Comparison of ENCODE assay signal across 7 cellular contexts in genomic region chr20:47319517-47320252, GRCh38. TPM values are rescaled to one million over a fixed set of nuclear protein-coding genes. Genes with fewer than 3 reads are reported as not detected.
DNase-seq lines count a peak whose midpoint lies in the region; ATAC-seq and TF ChIP-seq lines count a peak whose summit lies in the region.

No MANE protein-coding gene starts in this region.

- H3K27me3 ChIP-seq in GM23338 (ENCODE audit: insufficient read depth) (no peaks in the 10 kb centered on the region), testis (no peaks in the 10 kb centered on the region)

- TF ChIP-seq POLR2A in testis (IDR thresholded peaks at IDR 0.05), result no peak

- H3K9me3 ChIP-seq in testis, result no peaks in the 10 kb centered on the region

- DNase-seq in GM23338 (ENCODE audit: low spot score) (peak; percentile 98), NCI-H774 (lab: John Stamatoyannopoulos, UW) (peak; percentile 36), dermis microvascular lymphatic vessel endothelial cell (ENCODE audit: low read depth in 2 of 2) (peak; percentile 88 to 91), lung microvascular endothelial cell (ENCODE audit: low read depth in 2 of 2) (peak; percentile 69 to 95), testis (no peak), SKM-1 (lab: John Stamatoyannopoulos, UW; ENCODE audit: unreplicated experiment) (no peak)

- 32 to 35% methylated on average over 17 of the region's 17 CpGs for WGBS in testis, 2 donors

- peaks cover 67% of the 10 kb centered on the region for H3K79me2 ChIP-seq in GM23338 (replicated peaks; ENCODE audit: insufficient read depth)

- ATAC-seq in GM23338, result peak; percentile 51
- ATAC-seq in GM19463 (IDR thresholded peaks at IDR 0.05; ENCODE audit: unreplicated experiment), result no peak

- H3K36me3 ChIP-seq in GM23338 (ENCODE audit: insufficient read depth) (no peaks in the 10 kb centered on the region), testis (ENCODE audit: low read depth, missing control alignments) (no peaks in the 10 kb centered on the region)

- H2AFZ ChIP-seq in GM23338, result no peak overlapping the region

- peaks cover 86% of the 10 kb centered on the region for H3K4me1 Mint-ChIP-seq in GM23338

- peaks cover 53% of the 10 kb centered on the region for H3K27me3 Mint-ChIP-seq in GM23338 (ENCODE audit: insufficient read depth, low read depth, poor library complexity)

- peak overlapping the region; percentile 68 for H3K4me3 Mint-ChIP-seq in GM23338

- peaks cover 74% of the 10 kb centered on the region for H3K4me1 ChIP-seq in GM23338 (ENCODE audit: insufficient read depth)
- peaks cover 58% of the 10 kb centered on the region for H3K4me1 ChIP-seq in testis

- H3K4me2 ChIP-seq in GM23338, result peak overlapping the region; percentile 69

- H3K9me3 Mint-ChIP-seq in GM23338, result no peaks in the 10 kb centered on the region

- H3K4me3 ChIP-seq in GM23338, result peak overlapping the region; percentile 49
- no peak overlapping the region for H3K4me3 ChIP-seq in testis

- H4K20me1 ChIP-seq in GM23338 (replicated peaks; ENCODE audit: insufficient read depth), result no peaks in the 10 kb centered on the region

- H3K9me2 ChIP-seq in GM23338 (ENCODE audit: insufficient read depth), result no peaks in the 10 kb centered on the region

- peak overlapping the region; percentile 100 for H3K27ac Mint-ChIP-seq in GM23338

- peaks cover 33% of the 10 kb centered on the region for H3K36me3 Mint-ChIP-seq in GM23338 (ENCODE audit: low read depth)

- intact Hi-C loops in testis (cut with DNase I; ENCODE audit: low total_unique reads), result loop anchor here (5.0 kb wide), 2 partner anchors 38 to 42 kb away; partner anchors contain the start of gene ZMYND8

- TF ChIP-seq CTCF in GM23338 (conservative IDR thresholded peaks at IDR 0.05; ENCODE audit: low read depth in 2 of 2) (no peak), testis (IDR thresholded peaks at IDR 0.05) (no peak)

- peaks cover 60% of the 10 kb centered on the region for H3F3A ChIP-seq in GM23338 (replicated peaks; ENCODE audit: low read depth)

- peak overlapping the region; percentile 100 for H3K27ac ChIP-seq in GM23338 (ENCODE audit: low read depth)
- peak overlapping the region; percentile 91 to 94 for H3K27ac ChIP-seq in testis

TF ChIP-seq in GM23338, 12 proteins besides CTCF, POLR2A, EP300 and RAD21 (continues in another document):
- 0 out of 2 replicates have a peak, but pooled peaks have one; percentile 19 for TF ChIP-seq CREB1 (CRISPR knock-in tag; IDR thresholded peaks at IDR 0.05; ENCODE audit: low read depth)
- no peak; the same call in 1 of the 2 replicates for TF ChIP-seq ZNF462 (CRISPR knock-in tag; IDR thresholded peaks at IDR 0.05)
- TF ChIP-seq EZH2phosphoT487 (IDR thresholded peaks at IDR 0.05; ENCODE audit: unreplicated experiment), result no peak
- peak; percentile 77; the same call in 1 of the 2 replicates for TF ChIP-seq ETS1 (IDR thresholded peaks at IDR 0.05)
- TF ChIP-seq, protein P1, sequence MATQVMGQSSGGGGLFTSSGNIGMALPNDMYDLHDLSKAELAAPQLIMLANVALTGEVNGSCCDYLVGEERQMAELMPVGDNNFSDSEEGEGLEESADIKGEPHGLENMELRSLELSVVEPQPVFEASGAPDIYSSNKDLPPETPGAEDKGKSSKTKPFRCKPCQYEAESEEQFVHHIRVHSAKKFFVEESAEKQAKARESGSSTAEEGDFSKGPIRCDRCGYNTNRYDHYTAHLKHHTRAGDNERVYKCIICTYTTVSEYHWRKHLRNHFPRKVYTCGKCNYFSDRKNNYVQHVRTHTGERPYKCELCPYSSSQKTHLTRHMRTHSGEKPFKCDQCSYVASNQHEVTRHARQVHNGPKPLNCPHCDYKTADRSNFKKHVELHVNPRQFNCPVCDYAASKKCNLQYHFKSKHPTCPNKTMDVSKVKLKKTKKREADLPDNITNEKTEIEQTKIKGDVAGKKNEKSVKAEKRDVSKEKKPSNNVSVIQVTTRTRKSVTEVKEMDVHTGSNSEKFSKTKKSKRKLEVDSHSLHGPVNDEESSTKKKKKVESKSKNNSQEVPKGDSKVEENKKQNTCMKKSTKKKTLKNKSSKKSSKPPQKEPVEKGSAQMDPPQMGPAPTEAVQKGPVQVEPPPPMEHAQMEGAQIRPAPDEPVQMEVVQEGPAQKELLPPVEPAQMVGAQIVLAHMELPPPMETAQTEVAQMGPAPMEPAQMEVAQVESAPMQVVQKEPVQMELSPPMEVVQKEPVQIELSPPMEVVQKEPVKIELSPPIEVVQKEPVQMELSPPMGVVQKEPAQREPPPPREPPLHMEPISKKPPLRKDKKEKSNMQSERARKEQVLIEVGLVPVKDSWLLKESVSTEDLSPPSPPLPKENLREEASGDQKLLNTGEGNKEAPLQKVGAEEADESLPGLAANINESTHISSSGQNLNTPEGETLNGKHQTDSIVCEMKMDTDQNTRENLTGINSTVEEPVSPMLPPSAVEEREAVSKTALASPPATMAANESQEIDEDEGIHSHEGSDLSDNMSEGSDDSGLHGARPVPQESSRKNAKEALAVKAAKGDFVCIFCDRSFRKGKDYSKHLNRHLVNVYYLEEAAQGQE (IDR thresholded peaks at IDR 0.05; ENCODE audit: unreplicated experiment), result peak; percentile 40
- no peak for TF ChIP-seq STAT1 (IDR thresholded peaks at IDR 0.05; ENCODE audit: unreplicated experiment)
- no peak for TF ChIP-seq JUNB (IDR thresholded peaks at IDR 0.05; ENCODE audit: unreplicated experiment)

RNA-seq across cellular contexts. Expression of gene ZMYND8, which starts 36.8 kb away (rescaled TPM):
- 64.2 and 70.9 TPM in 2 replicates for total RNA-seq in GM23338 (2014; rRNA removed; shearing (Covaris generic))
- polyA plus RNA-seq in GM23338 (2016; fragmentation: Nextera tagmentation; extraction: Ambion mirVana) (122 and 128 TPM in 2 replicates), testis (ENCODE audit: insufficient read depth, low read depth, low replicate concordance) (30.4 TPM)
- total RNA-seq in dermis microvascular lymphatic vessel endothelial cell (24.9 and 28.3 TPM in 2 replicates), lung microvascular endothelial cell (34.2 and 74.8 TPM in 2 replicates), testis (100 to 1,000 TPM in 1 of 2 donors, 10 to 100 TPM in 1; 87.2 to 102 TPM)

Comparison
In these comparisons a context has a peak if more than half of its experiments do, and no peak if none do; other contexts are left out.
1. DNase-seq: peak in GM23338 (single experiment), NCI-H774 (single experiment), dermis microvascular lymphatic vessel endothelial cell (2 of 2) and lung microvascular endothelial cell (2 of 2); none in testis (single experiment) and SKM-1 (single experiment).